ENCODE assay signal across 9 cellular contexts in genomic region chr1:111227434-111227833, GRCh38. TPM values are rescaled to one million over a fixed set of nuclear protein-coding genes. Genes with fewer than 3 reads are reported as not detected.
A peak's percentile ranks its signal among the peaks of the same experiment; 100 is the strongest.
DNase-seq lines count a peak whose midpoint lies in the region; ATAC-seq and TF ChIP-seq lines count a peak whose summit lies in the region.
"Had no signal": no experiment of that assay in that cellular context is flagged by ENCODE, and none has a peak within 500 bp of the region (broad histone marks: within the 10 kb centered on the region; RNA-seq: fewer than 3 reads in every experiment).

Gene CHI3L2 (plus strand): TSS chr1:111227713. CDS start chr1:111227730, 17 bp downstream.

- H3K27me3 ChIP-seq in dorsolateral prefrontal cortex, result no peaks in the 10 kb centered on the region
- no peaks in the 10 kb centered on the region for H3K27me3 ChIP-seq in naive thymus-derived CD4-positive, alpha-beta T cell (ENCODE audit: control insufficient read depth in 2 of 2, insufficient read depth in 2 of 2, low read length in 2 of 2)

- no peaks in the 10 kb centered on the region for H3K36me3 Mint-ChIP-seq in stimulated activated naive CD8-positive, alpha-beta T cell treated with anti-CD3 and anti-CD28 coated beads, Interleukin-15, Interleukin-2, amounts not matched to agents 100 ng/mL and 50 ng/mL, for 24 hours (ENCODE audit: low read depth)
- peaks cover 0 to 10% (median 5%) of the 10 kb centered on the region in 5 donors for H3K36me3 Mint-ChIP-seq in naive thymus-derived CD4-positive, alpha-beta T cell

- POLR2A ChIA-PET in naive thymus-derived CD4-positive, alpha-beta T cell (lab: Charles Lee), result interaction anchor here (0.7 to 18.8 kb wide), 8 partner anchors 11 to 179 kb away, joined by 3 to 1128 read pairs (median 4); partner anchors contain the start of genes CEPT1, DENND2D and DRAM2

- peak within 1 kb of the TSS; percentile 43 for H3K27ac Mint-ChIP-seq in stimulated activated naive CD8-positive, alpha-beta T cell treated with anti-CD3 and anti-CD28 coated beads, Interleukin-15, Interleukin-2, amounts not matched to agents 100 ng/mL and 50 ng/mL, for 24 hours
- H3K27ac Mint-ChIP-seq in naive thymus-derived CD4-positive, alpha-beta T cell, result peak within 1 kb of the TSS; percentile 74 to 99 (median 93)

- peak within 1 kb of the TSS in 49 of 59 donors; percentile 6 to 92 (median 65) for H3K27ac ChIP-seq in dorsolateral prefrontal cortex
- H3K27ac ChIP-seq in naive thymus-derived CD4-positive, alpha-beta T cell (ENCODE audit: low read depth, low read length), result peak within 1 kb of the TSS; percentile 71

- intact Hi-C loops in dorsolateral prefrontal cortex (cut with DNase I), result loop anchor here in 1 of 2 donors (10.0 kb wide), 1 partner anchor 537 kb away; no protein-coding TSS in a partner anchor
- intact Hi-C loops in naive thymus-derived CD4-positive, alpha-beta T cell (cut with micrococcal nuclease), result loop anchor here (5.0 to 10.0 kb wide), 2 partner anchors 247 to 530 kb away; partner anchors contain the start of genes C1orf162 (in 1 of the 2) and DDX20 (in 1 of the 2)

- peaks cover 64 to 84% of the 10 kb centered on the region in 2 donors for H3K4me1 ChIP-seq in naive thymus-derived CD4-positive, alpha-beta T cell (ENCODE audit: control insufficient read depth in 2 of 2, insufficient read depth in 2 of 2, low read length in 2 of 2)

- no peaks in the 10 kb centered on the region for H3K9me3 Mint-ChIP-seq in stimulated activated naive CD8-positive, alpha-beta T cell treated with anti-CD3 and anti-CD28 coated beads, Interleukin-15, Interleukin-2, amounts not matched to agents 100 ng/mL and 50 ng/mL, for 24 hours
- peaks cover 0 to 6% (median 0%) of the 10 kb centered on the region in 11 donors for H3K9me3 Mint-ChIP-seq in naive thymus-derived CD4-positive, alpha-beta T cell

- DNase-seq in stimulated activated naive CD8-positive, alpha-beta T cell treated with anti-CD3 and anti-CD28 coated beads, Interleukin-15, Interleukin-2, amounts not matched to agents 100 U/mL and 50 U/mL, for 24 hours, result no peak
- no peak for DNase-seq in dorsolateral prefrontal cortex
- no peak for DNase-seq in naive thymus-derived CD4-positive, alpha-beta T cell
- DNase-seq in NCI-H187 (lab: John Stamatoyannopoulos, UW), result no peak
- DNase-seq in activated T-cell treated with anti-CD3 and anti-CD28 coated beads, Interleukin-2, amount 50 U/mL, for 48 hours, result no peak
- no peak for DNase-seq in NCI-H2196 (lab: John Stamatoyannopoulos, UW; ENCODE audit: unreplicated experiment)
- DNase-seq in activated gamma-delta T cell (lab: John Stamatoyannopoulos, UW), result no peak
- DNase-seq: posterior cingulate gyrus had no signal

- H3K4me3 ChIP-seq in dorsolateral prefrontal cortex, result no peak within 1 kb of the TSS
- H3K4me3 ChIP-seq in naive thymus-derived CD4-positive, alpha-beta T cell (ENCODE audit: low read length), result no peak within 1 kb of the TSS

- H3K9me3 ChIP-seq in naive thymus-derived CD4-positive, alpha-beta T cell (ENCODE audit: control insufficient read depth in 2 of 3, low read length in 3 of 3), result no peaks in the 10 kb centered on the region

- TF ChIP-seq CTCF in dorsolateral prefrontal cortex (IDR thresholded peaks at IDR 0.05 in 54 of 56, conservative IDR thresholded peaks at IDR 0.05 in 2 of 56; ENCODE audit: low read depth in 1 of 56, partially characterized antibody in 56 of 56), result no peak

- CTCF ChIA-PET in naive thymus-derived CD4-positive, alpha-beta T cell (lab: Charles Lee), result interaction anchor here (0.7 to 17.6 kb wide), 5 partner anchors 19 to 107 kb away, joined by 3 to 341 read pairs (median 3); partner anchors contain the start of gene DENND2D

- ATAC-seq in stimulated activated naive CD8-positive, alpha-beta T cell treated with anti-CD3 and anti-CD28 coated beads, Interleukin-15, Interleukin-2, amounts not matched to agents 100 U/mL and 50 U/mL, for 24 hours, result no peak
- ATAC-seq in naive thymus-derived CD4-positive, alpha-beta T cell, result no peak

- no peak within 1 kb of the TSS for H3K4me3 Mint-ChIP-seq in stimulated activated naive CD8-positive, alpha-beta T cell treated with anti-CD3 and anti-CD28 coated beads, Interleukin-15, Interleukin-2, amounts not matched to agents 100 ng/mL and 50 ng/mL, for 24 hours
- H3K4me3 Mint-ChIP-seq in naive thymus-derived CD4-positive, alpha-beta T cell, result peak within 1 kb of the TSS; percentile 57 to 88 (median 75)

- H3K36me3 ChIP-seq in naive thymus-derived CD4-positive, alpha-beta T cell (ENCODE audit: control insufficient read depth in 2 of 3, insufficient read depth in 3 of 3, low read length in 3 of 3), result no peaks in the 10 kb centered on the region

- H3K4me1 Mint-ChIP-seq in stimulated activated naive CD8-positive, alpha-beta T cell treated with anti-CD3 and anti-CD28 coated beads, Interleukin-15, Interleukin-2, amounts not matched to agents 100 ng/mL and 50 ng/mL, for 24 hours (ENCODE audit: low read depth), result peaks cover 90% of the 10 kb centered on the region
- H3K4me1 Mint-ChIP-seq in naive thymus-derived CD4-positive, alpha-beta T cell, result peaks cover 56 to 97% (median 92%) of the 10 kb centered on the region in 7 donors

- no peaks in the 10 kb centered on the region for H3K27me3 Mint-ChIP-seq in stimulated activated naive CD8-positive, alpha-beta T cell treated with anti-CD3 and anti-CD28 coated beads, Interleukin-15, Interleukin-2, amounts not matched to agents 100 ng/mL and 50 ng/mL, for 24 hours
- H3K27me3 Mint-ChIP-seq in naive thymus-derived CD4-positive, alpha-beta T cell, result no peaks in the 10 kb centered on the region

RNA-seq across cellular contexts. Expression of gene CHI3L2, which starts in this region (rescaled TPM):
- total RNA-seq in dorsolateral prefrontal cortex, result 100 to 1,000 TPM in 2 of 120 experiments, 10 to 100 TPM in 44, 1 to 10 TPM in 66, under 1 TPM in 6, not detected in 2; 0.59 to 922 (median 7.4) TPM
- total RNA-seq in naive thymus-derived CD4-positive, alpha-beta T cell, result 10 to 100 TPM in 3 of 5 experiments, 1 to 10 TPM in 2; 7.0 to 38.0 (median 18.8) TPM
- polyA plus RNA-seq in naive thymus-derived CD4-positive, alpha-beta T cell, result 100 to 1,000 TPM; 126 to 136 TPM
